1 cellular context compared by ENCODE assay signal in the genomic region with DNA sequence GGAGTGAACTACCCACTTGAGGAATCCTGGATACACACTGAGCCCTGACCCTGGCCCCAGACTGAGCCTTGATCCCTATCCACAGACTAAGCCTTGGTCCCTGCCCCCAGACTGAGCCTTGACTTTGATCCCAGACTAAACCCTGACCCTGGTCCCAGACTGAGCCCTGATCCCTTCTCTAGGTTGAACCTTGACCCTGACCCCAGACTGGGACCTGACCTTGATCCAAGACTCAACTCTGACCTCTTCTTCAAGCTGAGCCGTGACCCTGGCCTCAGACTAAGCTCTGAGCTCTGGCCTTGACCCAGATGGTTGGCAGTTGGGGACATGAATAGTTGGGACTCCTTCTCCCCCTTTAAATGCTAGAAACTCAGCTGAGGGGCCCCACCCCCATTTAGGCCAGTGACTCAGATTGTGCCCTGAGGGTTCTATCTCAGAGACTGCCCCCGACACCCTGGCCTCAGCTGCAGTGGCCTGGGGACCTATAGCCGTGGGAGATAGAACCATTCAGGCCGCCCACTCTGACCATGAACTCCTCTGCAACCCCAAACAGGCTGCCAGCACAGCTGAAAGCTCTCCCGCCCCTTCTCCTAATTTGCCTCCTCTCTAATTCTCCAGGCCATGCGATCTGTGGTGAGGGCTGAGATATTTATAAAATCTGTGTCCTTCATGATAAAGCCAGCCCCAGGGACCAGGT.
A peak's percentile ranks its signal among the peaks of the same experiment; 100 is the strongest.
TF ChIP-seq lines count a peak whose summit lies in the region.

No MANE protein-coding gene starts in this region.

TF ChIP-seq in K562, 482 proteins besides CTCF, POLR2A, EP300 and RAD21:
- TF ChIP-seq NR2C1 (IDR thresholded peaks at IDR 0.05): no peak
- 0 out of 2 replicates have a peak, but pooled peaks have one; percentile 18 for TF ChIP-seq NR2C1 (tag; IDR thresholded peaks at IDR 0.05)
- TF ChIP-seq, protein P1, sequence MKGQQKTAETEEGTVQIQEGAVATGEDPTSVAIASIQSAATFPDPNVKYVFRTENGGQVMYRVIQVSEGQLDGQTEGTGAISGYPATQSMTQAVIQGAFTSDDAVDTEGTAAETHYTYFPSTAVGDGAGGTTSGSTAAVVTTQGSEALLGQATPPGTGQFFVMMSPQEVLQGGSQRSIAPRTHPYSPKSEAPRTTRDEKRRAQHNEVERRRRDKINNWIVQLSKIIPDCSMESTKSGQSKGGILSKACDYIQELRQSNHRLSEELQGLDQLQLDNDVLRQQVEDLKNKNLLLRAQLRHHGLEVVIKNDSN (CRISPR knock-in tag; IDR thresholded peaks at IDR 0.05): no peak
